Comparison of ENCODE assay signal across 10 cellular contexts in genomic region chr4:29326004-29326403, GRCh38.
"Had no signal": no experiment of that assay in that cellular context is flagged by ENCODE, and none has a peak within 500 bp of the region (broad histone marks: within the 10 kb centered on the region; RNA-seq: fewer than 3 reads in every experiment).

No MANE protein-coding gene starts in this region.

- H3K36me3 ChIP-seq: HAP-1 had no signal

- H3K4me3 ChIP-seq: GM23248, GM23338, HAP-1 had no signal

- H3K4me2 ChIP-seq: GM23338 had no signal

- H2AFZ ChIP-seq: GM23248, GM23338 had no signal

- DNase-seq: GM23248, GOT3, H7, H9, HCEC 1CT, HFFc6 had no signal

- FAIRE-seq: H1, H54 had no signal

- H3K9ac ChIP-seq: GM23248 had no signal

- H3K4me1 ChIP-seq: HAP-1 had no signal

- H3K27ac ChIP-seq: GM23248 had no signal

- H3K9me3 ChIP-seq: HAP-1 had no signal
